ENCODE assay signal across 17 cellular contexts in genomic region chr12:28652239-28652638, GRCh38.
DNase-seq lines count a peak whose midpoint lies in the region; ATAC-seq and TF ChIP-seq lines count a peak whose summit lies in the region.
"Had no signal": no experiment of that assay in that cellular context is flagged by ENCODE, and none has a peak within 500 bp of the region (broad histone marks: within the 10 kb centered on the region; RNA-seq: fewer than 3 reads in every experiment).

No MANE protein-coding gene starts in this region.

- CTCF ChIA-PET in PC-3 (lab: Charles Lee), result interaction anchor here (0.8 kb wide), 1 partner anchor 682 kb away, joined by 3 read pairs; no protein-coding TSS in a partner anchor

- intact Hi-C loops in PC-3 (cut with micrococcal nuclease), result loop anchor here (2.0 to 10.0 kb wide), 5 partner anchors 155 to 630 kb away; no protein-coding TSS in a partner anchor

- H3K27me3 Mint-ChIP-seq in activated naive CD8-positive, alpha-beta T cell treated with anti-CD3 and anti-CD28 coated beads, Interleukin-2, amount 50 U/mL, for 24 hours, result peaks cover 2% of the 10 kb centered on the region
- H3K27me3 Mint-ChIP-seq: CD4-positive, CD25-positive, alpha-beta regulatory T cell had no signal

- no peak for ATAC-seq in PC-3
- no peak for ATAC-seq in activated naive CD8-positive, alpha-beta T cell treated with anti-CD3 and anti-CD28 coated beads, Interleukin-2, amount 50 U/mL, for 24 hours
- ATAC-seq: GM12878 had no signal

- H3K9ac ChIP-seq in PC-3 (ENCODE audit: low read length), result no peak overlapping the region

- TF ChIP-seq CTCF in PC-3 (conservative IDR thresholded peaks at IDR 0.05; ENCODE audit: low read depth, low read length) (no peak), cardiac fibroblast (IDR thresholded peaks at IDR 0.05; ENCODE audit: low read depth, low read length) (no peak), fibroblast of pulmonary artery (IDR thresholded peaks at IDR 0.05; ENCODE audit: low read length, missing control alignments) (no peak)

- peak overlapping the region; percentile 29 for H3K4me2 ChIP-seq in PC-3 (ENCODE audit: low read length)

- H3K4me1 Mint-ChIP-seq in activated naive CD8-positive, alpha-beta T cell treated with anti-CD3 and anti-CD28 coated beads, Interleukin-2, amount 50 U/mL, for 24 hours, result no peaks in the 10 kb centered on the region
- H3K4me1 Mint-ChIP-seq: CD4-positive, CD25-positive, alpha-beta regulatory T cell; CD8-positive, alpha-beta memory T cell had no signal

- peaks cover 4% of the 10 kb centered on the region for H3K9me3 Mint-ChIP-seq in activated naive CD8-positive, alpha-beta T cell treated with anti-CD3 and anti-CD28 coated beads, Interleukin-2, amount 50 U/mL, for 24 hours

- DNase-seq in PC-3 (peak; percentile 16), cardiac fibroblast (ENCODE audit: low read depth in 2 of 2) (peak; percentile 4 to 15), fibroblast of pulmonary artery (ENCODE audit: low read depth) (peak; percentile 51), kidney glomerular epithelial cell (lab: John Stamatoyannopoulos, UW) (no peak), hypothalamus (lab: John Stamatoyannopoulos, UW) (no peak)
- no peak for DNase-seq in activated naive CD8-positive, alpha-beta T cell treated with anti-CD3 and anti-CD28 coated beads, Interleukin-2, amount 50 U/mL, for 24 hours
- DNase-seq: BE2C; C1 segment of cervical spinal cord; CD4-positive, CD25-positive, alpha-beta regulatory T cell; CD8-positive, alpha-beta memory T cell; COR-L47; DMS 273 treated with DMSO at 0.1 percent for 48 hours; DMS53; DND-41; EL; H9 had no signal

- no TSS peak for BruUV-seq in PC-3 (replicated peaks; lab: Mats Ljungman, UMichigan)

- peak overlapping the region; percentile 19 for H3K4me3 ChIP-seq in PC-3 (ENCODE audit: low read length)
- no peak overlapping the region for H3K4me3 ChIP-seq in cardiac fibroblast (replicated peaks in 1 of 2; ENCODE audit: low read depth in 2 of 2, low read length in 2 of 2)
- no peak overlapping the region for H3K4me3 ChIP-seq in fibroblast of pulmonary artery (replicated peaks; ENCODE audit: low read depth, low read length)
- H3K4me3 ChIP-seq: GM12878 had no signal

- H3K36me3 ChIP-seq in PC-3 (ENCODE audit: low read depth, low read length), result peaks cover 54% of the 10 kb centered on the region
- H3K36me3 ChIP-seq: BE2C had no signal

- H3K4me3 Mint-ChIP-seq in activated naive CD8-positive, alpha-beta T cell treated with anti-CD3 and anti-CD28 coated beads, Interleukin-2, amount 50 U/mL, for 24 hours, result no peak overlapping the region
- H3K4me3 Mint-ChIP-seq: CD4-positive, CD25-positive, alpha-beta regulatory T cell; CD8-positive, alpha-beta memory T cell; H9 had no signal

- no peaks in the 10 kb centered on the region for H3K36me3 Mint-ChIP-seq in activated naive CD8-positive, alpha-beta T cell treated with anti-CD3 and anti-CD28 coated beads, Interleukin-2, amount 50 U/mL, for 24 hours (ENCODE audit: low read depth)
- H3K36me3 Mint-ChIP-seq: CD4-positive, CD25-positive, alpha-beta regulatory T cell; CD8-positive, alpha-beta memory T cell had no signal

- peaks cover 3% of the 10 kb centered on the region; the same call in 1 of the 2 replicates for H3K4me1 ChIP-seq in PC-3 (ENCODE audit: insufficient read depth, low read length)
- H3K4me1 ChIP-seq: BE2C had no signal

- POLR2A ChIA-PET in PC-3 (lab: Charles Lee; ENCODE audit: unreplicated experiment), result interaction anchor here (0.7 kb wide), 1 partner anchor 683 kb away, joined by 3 read pairs; no protein-coding TSS in a partner anchor

- H2AFZ ChIP-seq in PC-3 (ENCODE audit: low read length), result no peak overlapping the region

- no peaks in the 10 kb centered on the region for H3F3A ChIP-seq in PC-3 (ENCODE audit: low read length, unreplicated experiment)

- no peak overlapping the region for H3K27ac Mint-ChIP-seq in activated naive CD8-positive, alpha-beta T cell treated with anti-CD3 and anti-CD28 coated beads, Interleukin-2, amount 50 U/mL, for 24 hours
- H3K27ac Mint-ChIP-seq: CD4-positive, CD25-positive, alpha-beta regulatory T cell; CD8-positive, alpha-beta memory T cell; H9 had no signal

- peaks cover 40% of the 10 kb centered on the region for H4K20me1 ChIP-seq in PC-3 (ENCODE audit: low read length)

- no peaks in the 10 kb centered on the region for H3K9me3 ChIP-seq in PC-3 (ENCODE audit: low read length)
- H3K9me3 ChIP-seq: BE2C had no signal

- peaks cover 62% of the 10 kb centered on the region for H3K79me2 ChIP-seq in PC-3 (ENCODE audit: low read length)

- no peaks in the 10 kb centered on the region for H3K27me3 ChIP-seq in PC-3 (ENCODE audit: low read length)
- H3K27me3 ChIP-seq: BE2C had no signal

- no peak overlapping the region for H3K27ac ChIP-seq in PC-3 (ENCODE audit: low read length)

- H3K9me2 ChIP-seq in PC-3 (replicated peaks; ENCODE audit: low read length), result no peaks in the 10 kb centered on the region

Comparison
In these comparisons a context has a peak if more than half of its experiments do, and no peak if none do; other contexts are left out.
1. DNase-seq: peak in PC-3 (single experiment), cardiac fibroblast (2 of 2) and fibroblast of pulmonary artery (single experiment); none in activated naive CD8-positive, alpha-beta T cell treated with anti-CD3 and anti-CD28 coated beads, Interleukin-2, amount 50 U/mL, for 24 hours (single experiment), kidney glomerular epithelial cell (single experiment) and hypothalamus (0 of 51).